8 cellular contexts compared by ENCODE assay signal in genomic region chr9:99105152-99106043, GRCh38. TPM values are rescaled to one million over a fixed set of nuclear protein-coding genes. Genes with fewer than 3 reads are reported as not detected.
A peak's percentile ranks its signal among the peaks of the same experiment; 100 is the strongest.
DNase-seq lines count a peak whose midpoint lies in the region; ATAC-seq and TF ChIP-seq lines count a peak whose summit lies in the region.

No MANE protein-coding gene starts in this region.

- no peaks in the 10 kb centered on the region for H3K9me3 Mint-ChIP-seq in activated naive CD4-positive, alpha-beta T cell treated with anti-CD3 and anti-CD28 coated beads, Interleukin-2, amount 50 U/mL, for 24 hours

- H3K27me3 ChIP-seq in BLaER1 (peaks cover 32% of the 10 kb centered on the region), osteoblast (ENCODE audit: insufficient read depth, low read length) (no peaks in the 10 kb centered on the region)

- TF ChIP-seq CTCF in osteoblast (IDR thresholded peaks at IDR 0.05; ENCODE audit: extremely low read depth, low read depth, low read length), result no peak

- H3K9me3 ChIP-seq in BLaER1 (no peaks in the 10 kb centered on the region), osteoblast (ENCODE audit: low read depth, low read length) (no peaks in the 10 kb centered on the region)

- H3K4me3 Mint-ChIP-seq in activated naive CD4-positive, alpha-beta T cell treated with anti-CD3 and anti-CD28 coated beads, Interleukin-2, amount 50 U/mL, for 24 hours, result peak overlapping the region; percentile 91

- peak overlapping the region; percentile 85 for H3K27ac Mint-ChIP-seq in activated naive CD4-positive, alpha-beta T cell treated with anti-CD3 and anti-CD28 coated beads, Interleukin-2, amount 50 U/mL, for 24 hours

- ATAC-seq in GM19023 (IDR thresholded peaks at IDR 0.05; ENCODE audit: unreplicated experiment) (peak; percentile 64), HG03103 (IDR thresholded peaks at IDR 0.05; ENCODE audit: low read depth, unreplicated experiment) (peak; percentile 34)

- H4K20me1 ChIP-seq in BLaER1 (peaks cover 49% of the 10 kb centered on the region), osteoblast (ENCODE audit: insufficient read depth, low read length) (peaks cover 44% of the 10 kb centered on the region)

- peak overlapping the region; percentile 90 for H3K4me3 ChIP-seq in BLaER1
- H3K4me3 ChIP-seq in osteoblast (ENCODE audit: insufficient read depth, low read length), result peak overlapping the region; percentile 87

- intact Hi-C loops in head of caudate nucleus (cut with DNase I), result loop anchor here (10.0 kb wide), 2 partner anchors 51 to 131 kb away; no protein-coding TSS in a partner anchor

- no peaks in the 10 kb centered on the region for H3K36me3 ChIP-seq in BLaER1
- no peaks in the 10 kb centered on the region for H3K36me3 ChIP-seq in osteoblast (ENCODE audit: insufficient read depth, low read length)

- no peaks in the 10 kb centered on the region for H3K36me3 Mint-ChIP-seq in activated naive CD4-positive, alpha-beta T cell treated with anti-CD3 and anti-CD28 coated beads, Interleukin-2, amount 50 U/mL, for 24 hours

- peaks cover 64% of the 10 kb centered on the region for H3K4me1 Mint-ChIP-seq in activated naive CD4-positive, alpha-beta T cell treated with anti-CD3 and anti-CD28 coated beads, Interleukin-2, amount 50 U/mL, for 24 hours

- H2AFZ ChIP-seq in osteoblast (ENCODE audit: low read length), result peak overlapping the region; percentile 66

- DNase-seq in RKO (ENCODE audit: low spot score) (peak; percentile 81), head of caudate nucleus (peak in 39 of 42 donors; percentile 13 to 71 (median 42)), osteoblast (ENCODE audit: insufficient read length, low spot score, missing footprints) (peak; percentile 97), GDM1 (lab: John Stamatoyannopoulos, UW) (no peak)

- H3K27ac ChIP-seq in BLaER1 (peak overlapping the region; percentile 92), osteoblast (ENCODE audit: low read depth, low read length) (peak overlapping the region; percentile 94)

- peak overlapping the region; percentile 91 for H3K9ac ChIP-seq in BLaER1

- peaks cover 39% of the 10 kb centered on the region for H3K4me1 ChIP-seq in BLaER1
- peaks cover 36% of the 10 kb centered on the region for H3K4me1 ChIP-seq in osteoblast (ENCODE audit: insufficient read depth, low read length)

- H3K79me2 ChIP-seq in osteoblast (ENCODE audit: insufficient read depth, low read length), result peaks cover 48% of the 10 kb centered on the region

- H3K4me2 ChIP-seq in BLaER1 (peak overlapping the region; percentile 94), osteoblast (ENCODE audit: insufficient read depth, low read length) (peak overlapping the region; percentile 80)

- no peaks in the 10 kb centered on the region for H3K27me3 Mint-ChIP-seq in activated naive CD4-positive, alpha-beta T cell treated with anti-CD3 and anti-CD28 coated beads, Interleukin-2, amount 50 U/mL, for 24 hours

RNA-seq across cellular contexts. Expression of gene TGFBR1, which starts 0.5 kb away (rescaled TPM):
- 114 and 122 TPM in 2 replicates for total RNA-seq in osteoblast
